22 cellular contexts compared by ENCODE assay signal in genomic region chr12:27488479-27488878, GRCh38. TPM values are rescaled to one million over a fixed set of nuclear protein-coding genes. Genes with fewer than 3 reads are reported as not detected.
DNase-seq lines count a peak whose midpoint lies in the region; ATAC-seq, FAIRE-seq and TF ChIP-seq lines count a peak whose summit lies in the region.
"Had no signal": no experiment of that assay in that cellular context is flagged by ENCODE, and none has a peak within 500 bp of the region (broad histone marks: within the 10 kb centered on the region; RNA-seq: fewer than 3 reads in every experiment).

No MANE protein-coding gene starts in this region.

- FAIRE-seq in GM19239 (lab: Jason Lieb, UNC) (peak; percentile 31), HTR-8/SVneo (lab: Jason Lieb, UNC) (peak; percentile 9)

- no peaks in the 10 kb centered on the region for H3K36me3 ChIP-seq in kidney epithelial cell (ENCODE audit: control insufficient read depth, insufficient read depth, low read length)
- H3K36me3 ChIP-seq: esophagus muscularis mucosa, gastroesophageal sphincter, right lobe of liver, transverse colon had no signal

- no peaks in the 10 kb centered on the region for H3K27me3 ChIP-seq in kidney epithelial cell (ENCODE audit: control insufficient read depth, insufficient read depth, low read length)
- H3K27me3 ChIP-seq: esophagus muscularis mucosa, gastroesophageal sphincter, right lobe of liver, transverse colon had no signal

- in situ Hi-C loops in astrocyte of the spinal cord (cut with HindIII; ENCODE audit: low sequenced_read_pairs), result no loop called here

- no peak overlapping the region for H3K4me3 ChIP-seq in astrocyte of the spinal cord (ENCODE audit: low read depth, low read length)
- no peak overlapping the region for H3K4me3 ChIP-seq in kidney epithelial cell (ENCODE audit: low read depth, low read length)
- H3K4me3 ChIP-seq: esophagus muscularis mucosa, gastroesophageal sphincter, right lobe of liver, transverse colon had no signal

- TF ChIP-seq CTCF in astrocyte of the spinal cord (IDR thresholded peaks at IDR 0.05; ENCODE audit: low read depth, low read length) (peak; percentile 15), kidney epithelial cell (IDR thresholded peaks at IDR 0.05; ENCODE audit: insufficient read depth, low read length, poor library complexity, severe bottlenecking) (peak; percentile 19)

- ATAC-seq in GM18511 (IDR thresholded peaks at IDR 0.05; ENCODE audit: unreplicated experiment) (no peak), GM21786 (IDR thresholded peaks at IDR 0.05; ENCODE audit: unreplicated experiment) (no peak)
- ATAC-seq: activated T-cell treated with anti-CD3 and anti-CD28 coated beads, Interleukin-2, amount 50 U/mL, for 72 hours; gastroesophageal sphincter; natural killer cell; right lobe of liver had no signal

- no peak for DNase-seq in GM19239 (ENCODE audit: insufficient read length, low spot score)
- no peak for DNase-seq in HTR-8/SVneo (ENCODE audit: insufficient read length, low spot score)
- no peak for DNase-seq in astrocyte of the spinal cord (ENCODE audit: low read depth, low spot score)
- no peak for DNase-seq in kidney epithelial cell (ENCODE audit: low read depth)
- DNase-seq in NCI-H2107 treated with DMSO at 0.1 percent for 48 hours (lab: John Stamatoyannopoulos, UW; ENCODE audit: unreplicated experiment), result no peak
- DNase-seq: activated naive CD4-positive, alpha-beta T cell treated with anti-CD3 and anti-CD28 coated beads, Interleukin-2, amount 10 ng/mL, durations not matched to agents 7 days and 5 days; activated T-cell treated with anti-CD3 and anti-CD28 coated beads, Interleukin-2, amount 50 U/mL, for 72 hours; anterior cingulate cortex; CD4-positive, alpha-beta T cell; effector CD8-positive, alpha-beta T cell; GDM1; natural killer cell; NCI-H1105; NCI-H510A treated with DMSO at 0.1 percent for 48 hours; right lobe of liver; RPMI8226; transverse colon had no signal

RNA-seq across cellular contexts. Expression of gene PPFIBP1, which starts 35.5 kb away (rescaled TPM):
- 111 and 119 TPM in 2 replicates for total RNA-seq in kidney epithelial cell

RNA-seq across cellular contexts. Expression of gene SMCO2, which starts 41.9 kb away (rescaled TPM):
- 0.58 and 1.5 TPM in 2 replicates for total RNA-seq in kidney epithelial cell
- total RNA-seq: CD4-positive, alpha-beta T cell; cerebellum; esophagus muscularis mucosa; gastroesophageal sphincter; natural killer cell; transverse colon had no signal
